ENCODE assay signal across 1 cellular context in the genomic region with DNA sequence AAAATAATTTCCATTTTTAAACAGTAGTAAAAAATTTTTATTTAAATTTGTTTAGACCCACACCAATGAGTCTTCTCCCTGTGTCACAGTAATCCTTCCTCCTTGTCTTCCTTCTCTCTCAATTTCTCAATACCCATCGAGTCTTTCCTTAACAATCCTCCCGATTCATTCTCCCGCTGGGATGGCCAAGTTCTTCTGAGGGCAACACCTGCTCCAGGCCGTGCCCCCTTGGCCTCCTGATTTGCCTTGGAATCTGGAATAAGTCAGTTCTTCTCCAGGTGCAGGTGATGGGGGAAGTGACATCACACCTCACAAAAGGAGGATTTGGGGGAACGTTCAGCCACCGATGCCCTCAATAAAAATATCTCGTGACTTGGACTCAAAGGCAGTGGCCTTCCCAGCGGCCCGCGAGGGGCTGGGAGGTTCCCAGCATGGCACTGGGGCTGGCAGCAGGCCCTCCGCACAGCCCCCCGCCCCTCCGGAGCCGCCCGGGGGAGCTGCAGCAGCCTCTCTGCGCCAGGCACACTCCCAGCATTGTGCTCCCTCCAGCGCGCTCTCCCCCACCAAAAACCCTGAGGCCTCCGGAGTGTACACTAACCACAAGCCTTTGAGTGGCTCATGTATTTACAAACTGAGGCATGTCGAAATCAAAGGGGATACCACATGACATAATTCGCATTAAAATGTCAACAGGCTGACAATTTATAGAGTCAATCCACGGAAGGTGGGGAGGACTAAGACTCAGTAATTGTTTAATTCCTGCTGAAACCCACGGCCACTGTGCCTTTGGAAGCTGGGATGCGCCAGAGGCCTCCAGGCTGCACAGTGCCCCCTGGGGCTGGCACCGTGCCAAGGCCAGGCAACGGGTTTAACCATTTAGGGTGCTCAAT.
A peak's percentile ranks its signal among the peaks of the same experiment; 100 is the strongest.
TF ChIP-seq lines count a peak whose summit lies in the region.

No MANE protein-coding gene starts in this region.

TF ChIP-seq in HepG2, 621 proteins besides CTCF, POLR2A, EP300 and RAD21 (continued from another document and continues in another):
- TF ChIP-seq, protein P1, sequence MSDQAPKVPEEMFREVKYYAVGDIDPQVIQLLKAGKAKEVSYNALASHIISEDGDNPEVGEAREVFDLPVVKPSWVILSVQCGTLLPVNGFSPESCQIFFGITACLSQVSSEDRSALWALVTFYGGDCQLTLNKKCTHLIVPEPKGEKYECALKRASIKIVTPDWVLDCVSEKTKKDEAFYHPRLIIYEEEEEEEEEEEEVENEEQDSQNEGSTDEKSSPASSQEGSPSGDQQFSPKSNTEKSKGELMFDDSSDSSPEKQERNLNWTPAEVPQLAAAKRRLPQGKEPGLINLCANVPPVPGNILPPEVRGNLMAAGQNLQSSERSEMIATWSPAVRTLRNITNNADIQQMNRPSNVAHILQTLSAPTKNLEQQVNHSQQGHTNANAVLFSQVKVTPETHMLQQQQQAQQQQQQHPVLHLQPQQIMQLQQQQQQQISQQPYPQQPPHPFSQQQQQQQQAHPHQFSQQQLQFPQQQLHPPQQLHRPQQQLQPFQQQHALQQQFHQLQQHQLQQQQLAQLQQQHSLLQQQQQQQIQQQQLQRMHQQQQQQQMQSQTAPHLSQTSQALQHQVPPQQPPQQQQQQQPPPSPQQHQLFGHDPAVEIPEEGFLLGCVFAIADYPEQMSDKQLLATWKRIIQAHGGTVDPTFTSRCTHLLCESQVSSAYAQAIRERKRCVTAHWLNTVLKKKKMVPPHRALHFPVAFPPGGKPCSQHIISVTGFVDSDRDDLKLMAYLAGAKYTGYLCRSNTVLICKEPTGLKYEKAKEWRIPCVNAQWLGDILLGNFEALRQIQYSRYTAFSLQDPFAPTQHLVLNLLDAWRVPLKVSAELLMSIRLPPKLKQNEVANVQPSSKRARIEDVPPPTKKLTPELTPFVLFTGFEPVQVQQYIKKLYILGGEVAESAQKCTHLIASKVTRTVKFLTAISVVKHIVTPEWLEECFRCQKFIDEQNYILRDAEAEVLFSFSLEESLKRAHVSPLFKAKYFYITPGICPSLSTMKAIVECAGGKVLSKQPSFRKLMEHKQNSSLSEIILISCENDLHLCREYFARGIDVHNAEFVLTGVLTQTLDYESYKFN (CRISPR knock-in tag; conservative IDR thresholded peaks at IDR 0.05), result peak; percentile 80
- TF ChIP-seq GLI4 (CRISPR knock-in tag; IDR thresholded peaks at IDR 0.05; ENCODE audit: borderline replicate concordance) (no peak), ZMAT3 (CRISPR knock-in tag; conservative IDR thresholded peaks at IDR 0.05) (0 out of 2 replicates have a peak, but pooled peaks have one; percentile 38), POGZ (CRISPR knock-in tag; IDR thresholded peaks at IDR 0.05) (peak; percentile 88), KDM1A (CRISPR knock-in tag; IDR thresholded peaks at IDR 0.05) (no peak), YEATS4 (CRISPR knock-in tag; IDR thresholded peaks at IDR 0.05; ENCODE audit: borderline replicate concordance) (peak; percentile 51; the same call in 1 of the 2 replicates), SNRNP70 (IDR thresholded peaks at IDR 0.05; ENCODE audit: low read depth, low read length) (no peak), GZF1 (CRISPR knock-in tag; IDR thresholded peaks at IDR 0.05) (0 out of 2 replicates have a peak, but pooled peaks have one; percentile 55), ZNF260 (CRISPR knock-in tag; IDR thresholded peaks at IDR 0.05; ENCODE audit: borderline replicate concordance, low read depth) (no peak), PPARG (CRISPR knock-in tag; conservative IDR thresholded peaks at IDR 0.05) (0 out of 2 replicates have a peak, but pooled peaks have one; percentile 50), SOX5 (CRISPR knock-in tag; IDR thresholded peaks at IDR 0.05; ENCODE audit: borderline replicate concordance) (peak; percentile 89), GFI1 (CRISPR knock-in tag; IDR thresholded peaks at IDR 0.05; ENCODE audit: borderline replicate concordance) (peak; percentile 61; the same call in 1 of the 2 replicates), ZNF883 (CRISPR knock-in tag; IDR thresholded peaks at IDR 0.05; ENCODE audit: not compliant biosample characterization) (peak; percentile 51), ZNF660 (CRISPR knock-in tag; IDR thresholded peaks at IDR 0.05; ENCODE audit: borderline replicate concordance, low read depth) (no peak), HIVEP1 (CRISPR knock-in tag; IDR thresholded peaks at IDR 0.05) (peak; percentile 78), CEBPG (CRISPR knock-in tag; IDR thresholded peaks at IDR 0.05) (peak; percentile 94), HNF4A (CRISPR knock-in tag; IDR thresholded peaks at IDR 0.05) (peak; percentile 72), TBX2 (CRISPR knock-in tag; IDR thresholded peaks at IDR 0.05; ENCODE audit: borderline replicate concordance) (peak; percentile 96), ZNF746 (CRISPR knock-in tag; IDR thresholded peaks at IDR 0.05) (peak; percentile 82), IRX3 (CRISPR knock-in tag; IDR thresholded peaks at IDR 0.05; ENCODE audit: borderline replicate concordance, low read depth) (0 out of 2 replicates have a peak, but pooled peaks have one; percentile 30), RBM22 (optimal IDR thresholded peaks at IDR 0.05; ENCODE audit: low read length) (peak; percentile 49), HOXA9 (CRISPR knock-in tag; IDR thresholded peaks at IDR 0.05; ENCODE audit: borderline replicate concordance) (peak; percentile 77; the same call in 1 of the 2 replicates), ZNF792 (CRISPR knock-in tag; IDR thresholded peaks at IDR 0.05) (peak; percentile 82; the same call in 1 of the 2 replicates), HNRNPL (IDR thresholded peaks at IDR 0.05; ENCODE audit: low read depth, low read length) (peak; percentile 88), ZNF781 (CRISPR knock-in tag; IDR thresholded peaks at IDR 0.05; ENCODE audit: borderline replicate concordance, not compliant biosample characterization) (peak; percentile 48), PLRG1 (conservative IDR thresholded peaks at IDR 0.05) (no peak), HOXA5 (CRISPR knock-in tag; IDR thresholded peaks at IDR 0.05) (0 out of 2 replicates have a peak, but pooled peaks have one; percentile 44), ELF1 (CRISPR knock-in tag; IDR thresholded peaks at IDR 0.05) (peak; percentile 52; the same call in 1 of the 2 replicates), NR2F1 (CRISPR knock-in tag; IDR thresholded peaks at IDR 0.05) (peak in 1 of 2 experiments; percentile 18; a peak in 1 of 4 replicates), ARNT2 (CRISPR knock-in tag; IDR thresholded peaks at IDR 0.05; ENCODE audit: low read depth) (peak; percentile 82; the same call in 1 of the 2 replicates), FOXK1 (CRISPR knock-in tag; IDR thresholded peaks at IDR 0.05; ENCODE audit: borderline replicate concordance, low read depth) (peak; percentile 97)
- TF ChIP-seq, protein P2, sequence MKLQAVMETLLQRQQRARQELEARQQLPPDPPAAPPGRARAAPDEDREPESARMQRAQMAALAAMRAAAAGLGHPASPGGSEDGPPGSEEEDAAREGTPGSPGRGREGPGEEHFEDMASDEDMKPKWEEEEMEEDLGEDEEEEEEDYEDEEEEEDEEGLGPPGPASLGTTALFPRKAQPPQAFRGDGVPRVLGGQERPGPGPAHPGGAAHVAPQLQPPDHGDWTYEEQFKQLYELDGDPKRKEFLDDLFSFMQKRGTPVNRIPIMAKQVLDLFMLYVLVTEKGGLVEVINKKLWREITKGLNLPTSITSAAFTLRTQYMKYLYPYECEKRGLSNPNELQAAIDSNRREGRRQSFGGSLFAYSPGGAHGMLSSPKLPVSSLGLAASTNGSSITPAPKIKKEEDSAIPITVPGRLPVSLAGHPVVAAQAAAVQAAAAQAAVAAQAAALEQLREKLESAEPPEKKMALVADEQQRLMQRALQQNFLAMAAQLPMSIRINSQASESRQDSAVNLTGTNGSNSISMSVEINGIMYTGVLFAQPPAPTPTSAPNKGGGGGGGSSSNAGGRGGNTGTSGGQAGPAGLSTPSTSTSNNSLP (IDR thresholded peaks at IDR 0.05; ENCODE audit: low read depth, low read length), result peak; percentile 91
- TF ChIP-seq, protein P3, sequence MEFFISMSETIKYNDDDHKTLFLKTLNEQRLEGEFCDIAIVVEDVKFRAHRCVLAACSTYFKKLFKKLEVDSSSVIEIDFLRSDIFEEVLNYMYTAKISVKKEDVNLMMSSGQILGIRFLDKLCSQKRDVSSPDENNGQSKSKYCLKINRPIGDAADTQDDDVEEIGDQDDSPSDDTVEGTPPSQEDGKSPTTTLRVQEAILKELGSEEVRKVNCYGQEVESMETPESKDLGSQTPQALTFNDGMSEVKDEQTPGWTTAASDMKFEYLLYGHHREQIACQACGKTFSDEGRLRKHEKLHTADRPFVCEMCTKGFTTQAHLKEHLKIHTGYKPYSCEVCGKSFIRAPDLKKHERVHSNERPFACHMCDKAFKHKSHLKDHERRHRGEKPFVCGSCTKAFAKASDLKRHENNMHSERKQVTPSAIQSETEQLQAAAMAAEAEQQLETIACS (CRISPR knock-in tag; IDR thresholded peaks at IDR 0.05), result no peak
- TF ChIP-seq, protein P4, sequence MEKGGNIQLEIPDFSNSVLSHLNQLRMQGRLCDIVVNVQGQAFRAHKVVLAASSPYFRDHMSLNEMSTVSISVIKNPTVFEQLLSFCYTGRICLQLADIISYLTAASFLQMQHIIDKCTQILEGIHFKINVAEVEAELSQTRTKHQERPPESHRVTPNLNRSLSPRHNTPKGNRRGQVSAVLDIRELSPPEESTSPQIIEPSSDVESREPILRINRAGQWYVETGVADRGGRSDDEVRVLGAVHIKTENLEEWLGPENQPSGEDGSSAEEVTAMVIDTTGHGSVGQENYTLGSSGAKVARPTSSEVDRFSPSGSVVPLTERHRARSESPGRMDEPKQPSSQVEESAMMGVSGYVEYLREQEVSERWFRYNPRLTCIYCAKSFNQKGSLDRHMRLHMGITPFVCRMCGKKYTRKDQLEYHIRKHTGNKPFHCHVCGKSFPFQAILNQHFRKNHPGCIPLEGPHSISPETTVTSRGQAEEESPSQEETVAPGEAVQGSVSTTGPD (CRISPR knock-in tag; IDR thresholded peaks at IDR 0.05), result 0 out of 2 replicates have a peak, but pooled peaks have one; percentile 36
- TF ChIP-seq, protein P5, sequence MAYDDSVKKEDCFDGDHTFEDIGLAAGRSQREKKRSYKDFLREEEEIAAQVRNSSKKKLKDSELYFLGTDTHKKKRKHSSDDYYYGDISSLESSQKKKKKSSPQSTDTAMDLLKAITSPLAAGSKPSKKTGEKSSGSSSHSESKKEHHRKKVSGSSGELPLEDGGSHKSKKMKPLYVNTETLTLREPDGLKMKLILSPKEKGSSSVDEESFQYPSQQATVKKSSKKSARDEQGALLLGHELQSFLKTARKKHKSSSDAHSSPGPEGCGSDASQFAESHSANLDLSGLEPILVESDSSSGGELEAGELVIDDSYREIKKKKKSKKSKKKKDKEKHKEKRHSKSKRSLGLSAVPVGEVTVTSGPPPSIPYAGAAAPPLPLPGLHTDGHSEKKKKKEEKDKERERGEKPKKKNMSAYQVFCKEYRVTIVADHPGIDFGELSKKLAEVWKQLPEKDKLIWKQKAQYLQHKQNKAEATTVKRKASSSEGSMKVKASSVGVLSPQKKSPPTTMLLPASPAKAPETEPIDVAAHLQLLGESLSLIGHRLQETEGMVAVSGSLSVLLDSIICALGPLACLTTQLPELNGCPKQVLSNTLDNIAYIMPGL (CRISPR knock-in tag; IDR thresholded peaks at IDR 0.05; ENCODE audit: borderline replicate concordance in 1 of 2, low read depth in 1 of 2), result peak; percentile 28 to 52; a peak in 1 of 4 replicates
- TF ChIP-seq, protein P6, sequence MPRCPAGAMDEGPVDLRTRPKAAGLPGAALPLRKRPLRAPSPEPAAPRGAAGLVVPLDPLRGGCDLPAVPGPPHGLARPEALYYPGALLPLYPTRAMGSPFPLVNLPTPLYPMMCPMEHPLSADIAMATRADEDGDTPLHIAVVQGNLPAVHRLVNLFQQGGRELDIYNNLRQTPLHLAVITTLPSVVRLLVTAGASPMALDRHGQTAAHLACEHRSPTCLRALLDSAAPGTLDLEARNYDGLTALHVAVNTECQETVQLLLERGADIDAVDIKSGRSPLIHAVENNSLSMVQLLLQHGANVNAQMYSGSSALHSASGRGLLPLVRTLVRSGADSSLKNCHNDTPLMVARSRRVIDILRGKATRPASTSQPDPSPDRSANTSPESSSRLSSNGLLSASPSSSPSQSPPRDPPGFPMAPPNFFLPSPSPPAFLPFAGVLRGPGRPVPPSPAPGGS (CRISPR knock-in tag; IDR thresholded peaks at IDR 0.05), result peak; percentile 21; the same call in 1 of the 2 replicates
- TF ChIP-seq, protein P7, sequence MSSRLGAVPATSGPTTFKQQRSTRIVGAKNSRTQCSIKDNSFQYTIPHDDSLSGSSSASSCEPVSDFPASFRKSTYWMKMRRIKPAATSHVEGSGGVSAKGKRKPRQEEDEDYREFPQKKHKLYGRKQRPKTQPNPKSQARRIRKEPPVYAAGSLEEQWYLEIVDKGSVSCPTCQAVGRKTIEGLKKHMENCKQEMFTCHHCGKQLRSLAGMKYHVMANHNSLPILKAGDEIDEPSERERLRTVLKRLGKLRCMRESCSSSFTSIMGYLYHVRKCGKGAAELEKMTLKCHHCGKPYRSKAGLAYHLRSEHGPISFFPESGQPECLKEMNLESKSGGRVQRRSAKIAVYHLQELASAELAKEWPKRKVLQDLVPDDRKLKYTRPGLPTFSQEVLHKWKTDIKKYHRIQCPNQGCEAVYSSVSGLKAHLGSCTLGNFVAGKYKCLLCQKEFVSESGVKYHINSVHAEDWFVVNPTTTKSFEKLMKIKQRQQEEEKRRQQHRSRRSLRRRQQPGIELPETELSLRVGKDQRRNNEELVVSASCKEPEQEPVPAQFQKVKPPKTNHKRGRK (CRISPR knock-in tag; IDR thresholded peaks at IDR 0.05), result no peak
- TF ChIP-seq, protein P8, sequence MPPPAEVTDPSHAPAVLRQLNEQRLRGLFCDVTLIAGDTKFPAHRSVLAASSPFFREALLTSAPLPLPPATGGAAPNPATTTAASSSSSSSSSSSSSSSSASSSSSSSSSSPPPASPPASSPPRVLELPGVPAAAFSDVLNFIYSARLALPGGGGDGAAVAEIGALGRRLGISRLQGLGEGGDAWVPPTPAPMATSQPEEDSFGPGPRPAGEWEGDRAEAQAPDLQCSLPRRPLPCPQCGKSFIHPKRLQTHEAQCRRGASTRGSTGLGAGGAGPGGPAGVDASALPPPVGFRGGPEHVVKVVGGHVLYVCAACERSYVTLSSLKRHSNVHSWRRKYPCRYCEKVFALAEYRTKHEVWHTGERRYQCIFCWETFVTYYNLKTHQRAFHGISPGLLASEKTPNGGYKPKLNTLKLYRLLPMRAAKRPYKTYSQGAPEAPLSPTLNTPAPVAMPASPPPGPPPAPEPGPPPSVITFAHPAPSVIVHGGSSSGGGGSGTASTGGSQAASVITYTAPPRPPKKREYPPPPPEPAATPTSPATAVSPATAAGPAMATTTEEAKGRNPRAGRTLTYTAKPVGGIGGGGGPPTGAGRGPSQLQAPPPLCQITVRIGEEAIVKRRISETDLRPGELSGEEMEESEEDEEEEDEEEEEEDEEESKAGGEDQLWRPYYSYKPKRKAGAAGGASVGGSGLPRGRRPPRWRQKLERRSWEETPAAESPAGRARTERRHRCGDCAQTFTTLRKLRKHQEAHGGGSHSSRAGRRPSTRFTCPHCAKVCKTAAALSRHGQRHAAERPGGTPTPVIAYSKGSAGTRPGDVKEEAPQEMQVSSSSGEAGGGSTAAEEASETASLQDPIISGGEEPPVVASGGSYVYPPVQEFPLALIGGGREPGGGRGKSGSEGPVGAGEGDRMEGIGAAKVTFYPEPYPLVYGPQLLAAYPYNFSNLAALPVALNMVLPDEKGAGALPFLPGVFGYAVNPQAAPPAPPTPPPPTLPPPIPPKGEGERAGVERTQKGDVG (CRISPR knock-in tag; IDR thresholded peaks at IDR 0.05; ENCODE audit: borderline replicate concordance), result peak; percentile 96; the same call in 1 of the 2 replicates
